9 cellular contexts compared by ENCODE assay signal in genomic region chr11:72225411-72225951, GRCh38. TPM values are rescaled to one million over a fixed set of nuclear protein-coding genes. Genes with fewer than 3 reads are reported as not detected.
DNase-seq lines count a peak whose midpoint lies in the region; ATAC-seq, FAIRE-seq and TF ChIP-seq lines count a peak whose summit lies in the region.
"Had no signal": no experiment of that assay in that cellular context is flagged by ENCODE, and none has a peak within 500 bp of the region (broad histone marks: within the 10 kb centered on the region; RNA-seq: fewer than 3 reads in every experiment).

No MANE protein-coding gene starts in this region.

- TF ChIP-seq EP300 in HepG2 (IDR thresholded peaks at IDR 0.05; ENCODE audit: low read depth in 2 of 2, low read length in 2 of 2) (no peak), HepG2 (CRISPR knock-in tag; IDR thresholded peaks at IDR 0.05; ENCODE audit: borderline replicate concordance) (no peak)

- no peaks in the 10 kb centered on the region for H3K9me3 Mint-ChIP-seq in activated naive CD8-positive, alpha-beta T cell treated with anti-CD3 and anti-CD28 coated beads, Interleukin-2, amount 10 ng/mL, durations not matched to agents 7 days and 5 days

- no peak for TF ChIP-seq RAD21 in HepG2 (CRISPR knock-in tag; IDR thresholded peaks at IDR 0.05)

- no peaks in the 10 kb centered on the region for H3K27me3 ChIP-seq in HUES6 (ENCODE audit: control insufficient read depth, insufficient read depth, low read length)
- peaks cover 0 to 5% of the 10 kb centered on the region in 2 experiments; a peak in 1 of 5 replicates for H3K27me3 ChIP-seq in HepG2 (ENCODE audit: control insufficient read depth in 1 of 2, insufficient read depth in 2 of 2, low read length in 2 of 2)
- no peaks in the 10 kb centered on the region for H3K27me3 ChIP-seq in thoracic aorta (replicated peaks; ENCODE audit: insufficient read depth)

- TF ChIP-seq CTCF in C4-2B (conservative IDR thresholded peaks at IDR 0.05) (no peak), HepG2 (CRISPR knock-in tag; IDR thresholded peaks at IDR 0.05) (no peak), thoracic aorta (IDR thresholded peaks at IDR 0.05) (no peak)

- H3K27ac Mint-ChIP-seq in activated naive CD8-positive, alpha-beta T cell treated with anti-CD3 and anti-CD28 coated beads, Interleukin-2, amount 10 ng/mL, durations not matched to agents 7 days and 5 days, result peak overlapping the region; percentile 93

- peaks cover 7% of the 10 kb centered on the region for H3K79me2 ChIP-seq in HepG2 (ENCODE audit: insufficient read depth, low read length)

- H3K9me3 ChIP-seq in HUES6 (ENCODE audit: control insufficient read depth, insufficient read depth, low read depth, low read length), result no peaks in the 10 kb centered on the region
- H3K9me3 ChIP-seq in HepG2 (ENCODE audit: low read length), result no peaks in the 10 kb centered on the region
- H3K9me3 ChIP-seq in thoracic aorta, result no peaks in the 10 kb centered on the region

- DNase-seq in activated naive CD8-positive, alpha-beta T cell treated with anti-CD3 and anti-CD28 coated beads, Interleukin-2, amount 10 ng/mL, durations not matched to agents 7 days and 5 days, result peak; percentile 54
- DNase-seq in HepG2 (ENCODE audit: low spot score) (no peak), thoracic aorta (ENCODE audit: low spot score) (no peak), DMS153 (lab: John Stamatoyannopoulos, UW) (no peak), NCI-H2029 (lab: John Stamatoyannopoulos, UW) (no peak)

- peak overlapping the region; percentile 96 for H3K4me3 Mint-ChIP-seq in activated naive CD8-positive, alpha-beta T cell treated with anti-CD3 and anti-CD28 coated beads, Interleukin-2, amount 10 ng/mL, durations not matched to agents 7 days and 5 days

- H3K4me3 ChIP-seq in HUES6 (ENCODE audit: low read depth, low read length) (peak overlapping the region; percentile 80), HepG2 (replicated peaks in 1 of 3; ENCODE audit: insufficient read depth in 1 of 3, low read depth in 2 of 3, low read length in 3 of 3) (peak overlapping the region; percentile 83 to 90 (median 85)), thoracic aorta (peak overlapping the region; percentile 99)

- H3K4me1 Mint-ChIP-seq in activated naive CD8-positive, alpha-beta T cell treated with anti-CD3 and anti-CD28 coated beads, Interleukin-2, amount 10 ng/mL, durations not matched to agents 7 days and 5 days, result peaks cover 22% of the 10 kb centered on the region

- H2AFZ ChIP-seq in HepG2 (ENCODE audit: low read length), result no peak overlapping the region

- intact Hi-C loops in HepG2 (cut with micrococcal nuclease; ENCODE audit: unreplicated experiment), result loop anchor here (2.0 kb wide), 1 partner anchor 13 kb away; no protein-coding TSS in a partner anchor

- H3K27me3 Mint-ChIP-seq in activated naive CD8-positive, alpha-beta T cell treated with anti-CD3 and anti-CD28 coated beads, Interleukin-2, amount 10 ng/mL, durations not matched to agents 7 days and 5 days, result no peaks in the 10 kb centered on the region

- H3K9ac ChIP-seq in HUES6 (ENCODE audit: low read length), result peak overlapping the region; percentile 95
- H3K9ac ChIP-seq in HepG2 (ENCODE audit: insufficient read depth, low read depth, low read length), result peak overlapping the region; percentile 82

- in situ Hi-C loops in HepG2 (cut with HindIII; ENCODE audit: extremely low pct_ligation_motif_present, low pct_unique_long_range_greater_than_20kb), result no loop called here

- no peak for FAIRE-seq in HepG2 (lab: Jason Lieb, UNC)

- H3K27ac ChIP-seq in C4-2B (peak overlapping the region; percentile 96), HUES6 (ENCODE audit: low read depth, low read length) (no peak overlapping the region; the same call in 1 of the 2 replicates), HepG2 (ENCODE audit: extremely low read length, insufficient read depth, low read length) (no peak overlapping the region), thoracic aorta (peak overlapping the region in 1 of 2 donors; percentile 22)

- H3K4me1 ChIP-seq in HUES6 (ENCODE audit: control insufficient read depth, insufficient read depth, low read length) (peaks cover 24% of the 10 kb centered on the region), HepG2 (ENCODE audit: insufficient read depth, low read length) (peaks cover 35% of the 10 kb centered on the region), thoracic aorta (ENCODE audit: control insufficient read depth in 1 of 2, low read depth in 2 of 2) (peaks cover 3 to 39% of the 10 kb centered on the region in 2 donors)

- POLR2A ChIA-PET in activated naive CD8-positive, alpha-beta T cell treated with anti-CD3 and anti-CD28 coated beads, Interleukin-2, amount 10 ng/mL, durations not matched to agents 7 days and 5 days (lab: Charles Lee), result interaction anchor here (0.6 to 2.0 kb wide), 9 partner anchors 9 to 206 kb away, joined by 3 to 7 read pairs (median 3); partner anchors contain the start of genes ANAPC15 and FOLR2
- POLR2A ChIA-PET in HepG2 (lab: Yijun Ruan, JAX), result interaction anchor here (1.1 kb wide), 1 partner anchor 11 kb away, joined by 4 read pairs; no protein-coding TSS in a partner anchor

- no peaks in the 10 kb centered on the region for H4K20me1 ChIP-seq in HepG2 (ENCODE audit: insufficient read depth, low read length)

- peaks cover 38% of the 10 kb centered on the region for H3K36me3 ChIP-seq in HUES6 (ENCODE audit: control insufficient read depth, insufficient read depth, low read length)
- H3K36me3 ChIP-seq in HepG2 (replicated peaks in 1 of 2; ENCODE audit: control insufficient read depth in 1 of 2, insufficient read depth in 2 of 2, low read length in 2 of 2), result peaks cover 5 to 13% of the 10 kb centered on the region in 2 experiments; a peak in 4 of 5 replicates
- H3K36me3 ChIP-seq in thoracic aorta, result peaks cover 25% of the 10 kb centered on the region

- peak; percentile 5 for ATAC-seq in activated naive CD8-positive, alpha-beta T cell treated with anti-CD3 and anti-CD28 coated beads, Interleukin-2, amount 10 ng/mL, durations not matched to agents 7 days and 5 days (ENCODE audit: low read depth)
- ATAC-seq in HepG2 (peak; percentile 9), thoracic aorta (ENCODE audit: insufficient number of reproducible peaks, low FRiP score, low read depth) (no peak), GM18873 (IDR thresholded peaks at IDR 0.05; ENCODE audit: low FRiP score, unreplicated experiment) (no peak)

- 6% methylated on average over 10 of the region's 11 CpGs for WGBS in HepG2 (ENCODE audit: low lambda C conversion rate)

- no peak for TF ChIP-seq POLR2A in HepG2 (IDR thresholded peaks at IDR 0.05; ENCODE audit: insufficient read depth in 1 of 2, low read depth in 2 of 2, low read length in 2 of 2)

- H3K4me2 ChIP-seq in HepG2 (ENCODE audit: low read depth, low read length), result peak overlapping the region; percentile 93

- BruUV-seq in HepG2 (replicated peaks; lab: Mats Ljungman, UMichigan), result no TSS peak

- H3K36me3 Mint-ChIP-seq in activated naive CD8-positive, alpha-beta T cell treated with anti-CD3 and anti-CD28 coated beads, Interleukin-2, amount 10 ng/mL, durations not matched to agents 7 days and 5 days, result peaks cover 5% of the 10 kb centered on the region

- CTCF ChIA-PET in HepG2 (lab: Yijun Ruan, JAX; ENCODE audit: low intra/inter-chr PET ratio, low total read pairs), result no interaction called here

RNA-seq across cellular contexts. Expression of gene INPPL1, which starts 0.9 kb away (rescaled TPM):
- 100 to 1,000 TPM; 166 to 171 TPM for total RNA-seq in activated naive CD8-positive, alpha-beta T cell treated with anti-CD3 and anti-CD28 coated beads, Interleukin-2, amount 10 ng/mL, durations not matched to agents 7 days and 5 days
- total RNA-seq in HepG2 (2016; rRNA removed; fragmentation: Illumina TruSeq; extraction: Trizol) (14.4 and 29.1 TPM in 2 replicates), thoracic aorta (100 to 1,000 TPM; 108 to 113 TPM)
- 21.4 and 25.1 TPM in 2 replicates for total RNA-seq in HepG2 (2016; cell fraction: cytosol; rRNA removed; fragmentation: Illumina TruSeq; extraction: Trizol; ENCODE audit: low read depth)
- total RNA-seq in HepG2 (2016; cell fraction: insoluble cytoplasmic fraction; rRNA removed; fragmentation: Illumina TruSeq; extraction: Trizol), result 10.8 and 29.6 TPM in 2 replicates
- total RNA-seq in HepG2 (2016; cell fraction: membrane; rRNA removed; fragmentation: Illumina TruSeq; extraction: Trizol), result 10.1 and 10.8 TPM in 2 replicates
- total RNA-seq in HepG2 (2016; cell fraction: nucleus; rRNA removed; fragmentation: Illumina TruSeq; extraction: Trizol), result 31.6 and 36.2 TPM in 2 replicates
- 66.9 and 80.4 TPM in 2 replicates for polyA plus RNA-seq in HepG2 (2011; rRNA removed)
- polyA plus RNA-seq in HepG2 (2011; cell fraction: cytosol; rRNA removed), result 19.0 and 23.6 TPM in 2 replicates
- polyA plus RNA-seq in HepG2 (2011; cell fraction: nucleus; rRNA removed), result 500 and 631 TPM in 2 replicates
- 32.6 and 49.5 TPM in 2 replicates for polyA plus RNA-seq in HepG2 (2012)
- polyA plus RNA-seq in HepG2 (2016; cell fraction: cytosol; fragmentation: Illumina TruSeq; extraction: Trizol; ENCODE audit: low read depth), result 1.8 and 1.9 TPM in 2 replicates
- polyA plus RNA-seq in HepG2 (2016; cell fraction: insoluble cytoplasmic fraction; fragmentation: Illumina TruSeq; extraction: Trizol; ENCODE audit: low read depth), result 10.8 and 14.0 TPM in 2 replicates
- polyA plus RNA-seq in HepG2 (2016; cell fraction: membrane; fragmentation: Illumina TruSeq; extraction: Trizol; ENCODE audit: low read depth), result 4.2 and 4.9 TPM in 2 replicates
- polyA plus RNA-seq in HepG2 (2016; cell fraction: nucleus; fragmentation: Illumina TruSeq; extraction: Trizol; ENCODE audit: insufficient read depth, low read depth), result 127 and 134 TPM in 2 replicates
- 73.5 and 218 TPM in 2 replicates for polyA minus RNA-seq in HepG2 (2011; rRNA and poly(A)+ RNA removed; ENCODE audit: low replicate concordance)
- polyA minus RNA-seq in HepG2 (2011; cell fraction: cytosol; rRNA and poly(A)+ RNA removed), result 27.6 and 29.9 TPM in 2 replicates
- polyA minus RNA-seq in HepG2 (2011; cell fraction: nucleus; rRNA and poly(A)+ RNA removed), result 106 and 116 TPM in 2 replicates

RNA-seq across cellular contexts. Expression of gene FOLR2, which starts 8.9 kb away (rescaled TPM):
- total RNA-seq in activated naive CD8-positive, alpha-beta T cell treated with anti-CD3 and anti-CD28 coated beads, Interleukin-2, amount 10 ng/mL, durations not matched to agents 7 days and 5 days, result under 1 TPM in 1 of 2 experiments, not detected in 1; 0.33 TPM
- total RNA-seq in HepG2 (2016; rRNA removed; fragmentation: Illumina TruSeq; extraction: Trizol) (not detected in 2 replicates), thoracic aorta (100 to 1,000 TPM in 1 of 2 donors, 10 to 100 TPM in 1; 51.4 to 118 TPM)
- total RNA-seq in HepG2 (2016; cell fraction: cytosol; rRNA removed; fragmentation: Illumina TruSeq; extraction: Trizol; ENCODE audit: low read depth), result not detected in 2 replicates
- total RNA-seq in HepG2 (2016; cell fraction: insoluble cytoplasmic fraction; rRNA removed; fragmentation: Illumina TruSeq; extraction: Trizol), result not detected in 2 replicates
- total RNA-seq in HepG2 (2016; cell fraction: membrane; rRNA removed; fragmentation: Illumina TruSeq; extraction: Trizol), result not detected in 2 replicates
- not detected in 2 replicates for total RNA-seq in HepG2 (2016; cell fraction: nucleus; rRNA removed; fragmentation: Illumina TruSeq; extraction: Trizol)
- 0.09 and 0.33 TPM in 2 replicates for polyA plus RNA-seq in HepG2 (2011; rRNA removed)
- 0.15 TPM in 2 replicates for polyA plus RNA-seq in HepG2 (2011; cell fraction: cytosol; rRNA removed)
- polyA plus RNA-seq in HepG2 (2011; cell fraction: nucleus; rRNA removed), result not detected in 2 replicates
- polyA plus RNA-seq in HepG2 (2012), result 0.15 and 0.23 TPM in 2 replicates
- 0.15 TPM in 1 of 2 replicates, not detected in the other for polyA plus RNA-seq in HepG2 (2016; cell fraction: cytosol; fragmentation: Illumina TruSeq; extraction: Trizol; ENCODE audit: low read depth)
- polyA plus RNA-seq in HepG2 (2016; cell fraction: insoluble cytoplasmic fraction; fragmentation: Illumina TruSeq; extraction: Trizol; ENCODE audit: low read depth), result not detected in 2 replicates
- polyA plus RNA-seq in HepG2 (2016; cell fraction: membrane; fragmentation: Illumina TruSeq; extraction: Trizol; ENCODE audit: low read depth), result not detected in 2 replicates
- polyA plus RNA-seq in HepG2 (2016; cell fraction: nucleus; fragmentation: Illumina TruSeq; extraction: Trizol; ENCODE audit: insufficient read depth, low read depth), result not detected in 2 replicates
- 0.21 and 0.86 TPM in 2 replicates for polyA minus RNA-seq in HepG2 (2011; rRNA and poly(A)+ RNA removed; ENCODE audit: low replicate concordance)
- polyA minus RNA-seq in HepG2 (2011; cell fraction: cytosol; rRNA and poly(A)+ RNA removed), result not detected in 2 replicates
- polyA minus RNA-seq in HepG2 (2011; cell fraction: nucleus; rRNA and poly(A)+ RNA removed), result not detected in 2 replicates
- total RNA-seq: pulmonary artery endothelial cell had no signal

RNA-seq across cellular contexts. Expression of gene PHOX2A, which starts 18.5 kb away (rescaled TPM):
- total RNA-seq in activated naive CD8-positive, alpha-beta T cell treated with anti-CD3 and anti-CD28 coated beads, Interleukin-2, amount 10 ng/mL, durations not matched to agents 7 days and 5 days, result not detected
- total RNA-seq in HepG2 (2016; rRNA removed; fragmentation: Illumina TruSeq; extraction: Trizol), result not detected in 2 replicates
- not detected in 2 replicates for total RNA-seq in HepG2 (2016; cell fraction: cytosol; rRNA removed; fragmentation: Illumina TruSeq; extraction: Trizol; ENCODE audit: low read depth)
- total RNA-seq in HepG2 (2016; cell fraction: insoluble cytoplasmic fraction; rRNA removed; fragmentation: Illumina TruSeq; extraction: Trizol), result not detected in 2 replicates
- not detected in 2 replicates for total RNA-seq in HepG2 (2016; cell fraction: membrane; rRNA removed; fragmentation: Illumina TruSeq; extraction: Trizol)
- total RNA-seq in HepG2 (2016; cell fraction: nucleus; rRNA removed; fragmentation: Illumina TruSeq; extraction: Trizol), result not detected in 2 replicates
- polyA plus RNA-seq in HepG2 (2011; rRNA removed), result not detected in 2 replicates
- not detected in 2 replicates for polyA plus RNA-seq in HepG2 (2011; cell fraction: cytosol; rRNA removed)
- polyA plus RNA-seq in HepG2 (2011; cell fraction: nucleus; rRNA removed), result not detected in 2 replicates
- polyA plus RNA-seq in HepG2 (2012), result not detected in 2 replicates
- not detected in 2 replicates for polyA plus RNA-seq in HepG2 (2016; cell fraction: cytosol; fragmentation: Illumina TruSeq; extraction: Trizol; ENCODE audit: low read depth)
- not detected in 2 replicates for polyA plus RNA-seq in HepG2 (2016; cell fraction: insoluble cytoplasmic fraction; fragmentation: Illumina TruSeq; extraction: Trizol; ENCODE audit: low read depth)
- polyA plus RNA-seq in HepG2 (2016; cell fraction: membrane; fragmentation: Illumina TruSeq; extraction: Trizol; ENCODE audit: low read depth), result not detected in 2 replicates
- not detected in 2 replicates for polyA plus RNA-seq in HepG2 (2016; cell fraction: nucleus; fragmentation: Illumina TruSeq; extraction: Trizol; ENCODE audit: insufficient read depth, low read depth)
- not detected in 2 replicates for polyA minus RNA-seq in HepG2 (2011; rRNA and poly(A)+ RNA removed; ENCODE audit: low replicate concordance)
- polyA minus RNA-seq in HepG2 (2011; cell fraction: cytosol; rRNA and poly(A)+ RNA removed), result not detected in 2 replicates
- not detected in 2 replicates for polyA minus RNA-seq in HepG2 (2011; cell fraction: nucleus; rRNA and poly(A)+ RNA removed)
- not detected for total RNA-seq in thoracic aorta
- total RNA-seq: pulmonary artery endothelial cell had no signal

RNA-seq across cellular contexts. Expression of gene FOLR1, which starts 33.5 kb away (rescaled TPM):
- not detected for total RNA-seq in activated naive CD8-positive, alpha-beta T cell treated with anti-CD3 and anti-CD28 coated beads, Interleukin-2, amount 10 ng/mL, durations not matched to agents 7 days and 5 days
- not detected in 2 replicates for total RNA-seq in HepG2 (2016; rRNA removed; fragmentation: Illumina TruSeq; extraction: Trizol)
- total RNA-seq in HepG2 (2016; cell fraction: cytosol; rRNA removed; fragmentation: Illumina TruSeq; extraction: Trizol; ENCODE audit: low read depth), result not detected in 2 replicates
- total RNA-seq in HepG2 (2016; cell fraction: insoluble cytoplasmic fraction; rRNA removed; fragmentation: Illumina TruSeq; extraction: Trizol), result not detected in 2 replicates
- total RNA-seq in HepG2 (2016; cell fraction: membrane; rRNA removed; fragmentation: Illumina TruSeq; extraction: Trizol), result not detected in 2 replicates
- total RNA-seq in HepG2 (2016; cell fraction: nucleus; rRNA removed; fragmentation: Illumina TruSeq; extraction: Trizol), result not detected in 2 replicates
- 0.20 and 0.26 TPM in 2 replicates for polyA plus RNA-seq in HepG2 (2011; rRNA removed)
- polyA plus RNA-seq in HepG2 (2011; cell fraction: cytosol; rRNA removed), result 0.12 and 0.17 TPM in 2 replicates
- 0.23 TPM in 1 of 2 replicates, not detected in the other for polyA plus RNA-seq in HepG2 (2011; cell fraction: nucleus; rRNA removed)
- polyA plus RNA-seq in HepG2 (2012), result not detected in 2 replicates
- not detected in 2 replicates for polyA plus RNA-seq in HepG2 (2016; cell fraction: cytosol; fragmentation: Illumina TruSeq; extraction: Trizol; ENCODE audit: low read depth)
- polyA plus RNA-seq in HepG2 (2016; cell fraction: insoluble cytoplasmic fraction; fragmentation: Illumina TruSeq; extraction: Trizol; ENCODE audit: low read depth), result not detected in 2 replicates
- not detected in 2 replicates for polyA plus RNA-seq in HepG2 (2016; cell fraction: membrane; fragmentation: Illumina TruSeq; extraction: Trizol; ENCODE audit: low read depth)
- polyA plus RNA-seq in HepG2 (2016; cell fraction: nucleus; fragmentation: Illumina TruSeq; extraction: Trizol; ENCODE audit: insufficient read depth, low read depth), result not detected in 2 replicates
- 188 TPM in 1 of 2 replicates, not detected in the other for polyA minus RNA-seq in HepG2 (2011; rRNA and poly(A)+ RNA removed; ENCODE audit: low replicate concordance)
- polyA minus RNA-seq in HepG2 (2011; cell fraction: cytosol; rRNA and poly(A)+ RNA removed), result 1.3 and 1.7 TPM in 2 replicates
- polyA minus RNA-seq in HepG2 (2011; cell fraction: nucleus; rRNA and poly(A)+ RNA removed), result 0.62 and 0.90 TPM in 2 replicates
- not detected for total RNA-seq in thoracic aorta
- total RNA-seq: pulmonary artery endothelial cell had no signal

Comparison
In these comparisons a context has a peak if more than half of its experiments do, and no peak if none do; other contexts are left out.
1. ATAC-seq: peak in activated naive CD8-positive, alpha-beta T cell treated with anti-CD3 and anti-CD28 coated beads, Interleukin-2, amount 10 ng/mL, durations not matched to agents 7 days and 5 days (single experiment) and HepG2 (single experiment); none in thoracic aorta (single experiment) and GM18873 (single experiment).
2. RNA of gene FOLR2, which starts 8.9 kb away (total RNA-seq): 51.4 to 118 TPM in thoracic aorta; 0.33 TPM in activated naive CD8-positive, alpha-beta T cell treated with anti-CD3 and anti-CD28 coated beads, Interleukin-2, amount 10 ng/mL, durations not matched to agents 7 days and 5 days and not detected in HepG2; every median in the first group is over 10 times any median in the second.
3. Peak in every context shown above with its lines, with median percentiles within 50 percentile points of each other: H3K4me3 ChIP-seq.